6 cellular contexts compared by ENCODE assay signal in genomic region chr4:43362875-43363636, GRCh38.
"Had no signal": no experiment of that assay in that cellular context is flagged by ENCODE, and none has a peak within 500 bp of the region (broad histone marks: within the 10 kb centered on the region; RNA-seq: fewer than 3 reads in every experiment).

No MANE protein-coding gene starts in this region.

- H3K9ac ChIP-seq: KMS-11 had no signal

- H3K4me1 Mint-ChIP-seq: IgD-negative memory B cell had no signal

- H3K27me3 Mint-ChIP-seq: IgD-negative memory B cell had no signal

- H3K27ac Mint-ChIP-seq: IgD-negative memory B cell had no signal

- H3K4me3 Mint-ChIP-seq: IgD-negative memory B cell had no signal

- H3K27ac ChIP-seq: HL-60, KMS-11 had no signal

- H3K36me3 Mint-ChIP-seq: IgD-negative memory B cell had no signal

- DNase-seq: KBM-7, KG1 had no signal

- FAIRE-seq: HTR-8/SVneo had no signal

- H3K4me2 ChIP-seq: KMS-11 had no signal
